In genomic region chr2:199716807-199717586, GRCh38 we compare ENCODE assay signal across 14 cellular contexts.
DNase-seq lines count a peak whose midpoint lies in the region; ATAC-seq, FAIRE-seq and TF ChIP-seq lines count a peak whose summit lies in the region.
"Had no signal": no experiment of that assay in that cellular context is flagged by ENCODE, and none has a peak within 500 bp of the region (broad histone marks: within the 10 kb centered on the region; RNA-seq: fewer than 3 reads in every experiment).

No MANE protein-coding gene starts in this region.

- peak; percentile 58 for ATAC-seq in HepG2
- no peak for ATAC-seq in right lobe of liver
- no peak for ATAC-seq in HG03457 (IDR thresholded peaks at IDR 0.05; ENCODE audit: unreplicated experiment)
- no peak for ATAC-seq in HG02759 (IDR thresholded peaks at IDR 0.05; ENCODE audit: unreplicated experiment)
- ATAC-seq in left cardiac atrium, result no peak
- ATAC-seq: stimulated activated effector memory CD8-positive, alpha-beta T cell treated with anti-CD3 and anti-CD28 coated beads, Interleukin-12 subunit alpha, Interleukin-12 subunit beta, amount 100 ng/mL, for 72 hours had no signal

- H3K9me3 ChIP-seq in HepG2 (ENCODE audit: low read length) (0 out of 2 replicates have a peak, but pooled peaks cover 5% of the 10 kb centered on the region), right lobe of liver (no peaks in the 10 kb centered on the region), ovary (no peaks in the 10 kb centered on the region)

- no peak for TF ChIP-seq EP300 in HepG2 (IDR thresholded peaks at IDR 0.05; ENCODE audit: low read depth in 2 of 2, low read length in 2 of 2)
- no peak for TF ChIP-seq EP300 in HepG2 (CRISPR knock-in tag; IDR thresholded peaks at IDR 0.05; ENCODE audit: borderline replicate concordance)
- no peak for TF ChIP-seq EP300 in ovary (IDR thresholded peaks at IDR 0.05)

- H3K4me2 ChIP-seq in HepG2 (ENCODE audit: low read depth, low read length), result peak overlapping the region; percentile 31

- intact Hi-C loops in HepG2 (cut with micrococcal nuclease; ENCODE audit: unreplicated experiment) (no loop called here), right lobe of liver (cut with DNase I) (no loop called here), ovary (cut with DNase I) (no loop called here), left cardiac atrium (cut with DNase I) (no loop called here)

- no TSS peak for BruUV-seq in HepG2 (replicated peaks; lab: Mats Ljungman, UMichigan)

- CTCF ChIA-PET in HepG2 (lab: Yijun Ruan, JAX; ENCODE audit: low intra/inter-chr PET ratio, low total read pairs), result no interaction called here

- H3K79me2 ChIP-seq in HepG2 (ENCODE audit: insufficient read depth, low read length), result no peaks in the 10 kb centered on the region
- H3K79me2 ChIP-seq: parathyroid adenoma had no signal

- no peak overlapping the region for H3K27ac ChIP-seq in HepG2 (ENCODE audit: extremely low read length, insufficient read depth, low read length)
- H3K27ac ChIP-seq in right lobe of liver, result no peak overlapping the region
- no peak overlapping the region for H3K27ac ChIP-seq in ovary
- H3K27ac ChIP-seq: parathyroid adenoma had no signal

- peak; percentile 21 for DNase-seq in HepG2 (ENCODE audit: low spot score)
- no peak for DNase-seq in right lobe of liver
- peak; percentile 75 for DNase-seq in NCI-H345 (lab: John Stamatoyannopoulos, UW)
- DNase-seq in bronchial epithelial cell (ENCODE audit: low read depth), result peak; percentile 80
- no peak for DNase-seq in ovary
- no peak for DNase-seq in left cardiac atrium
- DNase-seq: activated CD4-positive, alpha-beta T cell treated with anti-CD3 and anti-CD28 coated beads for 1 hour; activated T-cell treated with anti-CD3 and anti-CD28 coated beads, Interleukin-2, amount 50 U/mL, for 1 hour; NCI-H526; stimulated activated CD4-positive, alpha-beta T cell treated with anti-CD3 and anti-CD28 coated beads, Interleukin-1b, Interleukin-23, amount 100 ng/mL, for 48 hours had no signal

- H3K4me3 ChIP-seq in HepG2 (replicated peaks in 1 of 3; ENCODE audit: insufficient read depth in 1 of 3, low read depth in 2 of 3, low read length in 3 of 3), result no peak overlapping the region
- no peak overlapping the region for H3K4me3 ChIP-seq in right lobe of liver
- H3K4me3 ChIP-seq in bronchial epithelial cell (ENCODE audit: low read depth, low read length), result no peak overlapping the region
- H3K4me3 ChIP-seq in ovary, result no peak overlapping the region

- POLR2A ChIA-PET in HepG2 (lab: Yijun Ruan, JAX), result no interaction called here

- no peak for TF ChIP-seq RAD21 in HepG2 (CRISPR knock-in tag; IDR thresholded peaks at IDR 0.05)

- no peaks in the 10 kb centered on the region for H4K20me1 ChIP-seq in HepG2 (ENCODE audit: insufficient read depth, low read length)

- TF ChIP-seq POLR2A in HepG2 (IDR thresholded peaks at IDR 0.05; ENCODE audit: insufficient read depth in 1 of 2, low read depth in 2 of 2, low read length in 2 of 2), result no peak
- TF ChIP-seq POLR2A in right lobe of liver (IDR thresholded peaks at IDR 0.05), result no peak
- TF ChIP-seq POLR2A in ovary (IDR thresholded peaks at IDR 0.05), result no peak

- no peaks in the 10 kb centered on the region for H3K27me3 ChIP-seq in HepG2 (ENCODE audit: control insufficient read depth in 1 of 2, insufficient read depth in 2 of 2, low read length in 2 of 2)
- no peaks in the 10 kb centered on the region for H3K27me3 ChIP-seq in right lobe of liver
- peaks cover 1% of the 10 kb centered on the region for H3K27me3 ChIP-seq in bronchial epithelial cell (ENCODE audit: control insufficient read depth, insufficient read depth, low read length)
- no peaks in the 10 kb centered on the region for H3K27me3 ChIP-seq in ovary

- H2AFZ ChIP-seq in HepG2 (ENCODE audit: low read length), result no peak overlapping the region
- H2AFZ ChIP-seq: parathyroid adenoma had no signal

- FAIRE-seq in HepG2 (lab: Jason Lieb, UNC) (no peak), bronchial epithelial cell (lab: Jason Lieb, UNC) (no peak)

- 20% methylated on average over 4 of the region's 4 CpGs for WGBS in HepG2 (ENCODE audit: low lambda C conversion rate)
- WGBS in right lobe of liver (ENCODE audit: insufficient coverage, low coverage, low lambda C conversion rate, missing lambda C conversion rate), result 33% methylated on average over 4 of the region's 4 CpGs
- 30 to 34% (median 32%) methylated on average over 4 of the region's 4 CpGs for WGBS in ovary, 3 donors

- TF ChIP-seq CTCF in HepG2 (CRISPR knock-in tag; IDR thresholded peaks at IDR 0.05) (no peak), right lobe of liver (IDR thresholded peaks at IDR 0.05) (no peak), bronchial epithelial cell (IDR thresholded peaks at IDR 0.05; ENCODE audit: insufficient read depth, low read length, severe bottlenecking) (no peak), ovary (IDR thresholded peaks at IDR 0.05) (no peak)

- in situ Hi-C loops in HepG2 (cut with HindIII; ENCODE audit: extremely low pct_ligation_motif_present, low pct_unique_long_range_greater_than_20kb), result no loop called here

- H3K4me1 ChIP-seq in HepG2 (ENCODE audit: insufficient read depth, low read length), result peaks cover 31% of the 10 kb centered on the region
- no peaks in the 10 kb centered on the region for H3K4me1 ChIP-seq in right lobe of liver
- H3K4me1 ChIP-seq in ovary (ENCODE audit: insufficient read depth), result no peaks in the 10 kb centered on the region
- H3K4me1 ChIP-seq: parathyroid adenoma had no signal

- H3K9ac ChIP-seq in HepG2 (ENCODE audit: insufficient read depth, low read depth, low read length), result no peak overlapping the region
- H3K9ac ChIP-seq: parathyroid adenoma had no signal

- H3K36me3 ChIP-seq in HepG2 (replicated peaks in 1 of 2; ENCODE audit: control insufficient read depth in 1 of 2, insufficient read depth in 2 of 2, low read length in 2 of 2) (no peaks in the 10 kb centered on the region), right lobe of liver (no peaks in the 10 kb centered on the region), bronchial epithelial cell (ENCODE audit: control insufficient read depth, insufficient read depth, low read length) (no peaks in the 10 kb centered on the region), ovary (no peaks in the 10 kb centered on the region)

TF ChIP-seq in HepG2, 621 proteins besides CTCF, POLR2A, EP300 and RAD21 (continues in another document):
- TF ChIP-seq MAFK (conservative IDR thresholded peaks at IDR 0.05 in 1 of 2, IDR thresholded peaks at IDR 0.05 in 1 of 2; ENCODE audit: low read length in 2 of 2) (peak; percentile 43 to 59; a peak in 3 of 4 replicates), ZNF44 (CRISPR knock-in tag; IDR thresholded peaks at IDR 0.05) (no peak), MAFF (IDR thresholded peaks at IDR 0.05; ENCODE audit: low read depth, low read length) (peak; percentile 67), ZBTB49 (CRISPR knock-in tag; IDR thresholded peaks at IDR 0.05; ENCODE audit: borderline replicate concordance) (no peak)

Comparison
In these comparisons a context has a peak if more than half of its experiments do, and no peak if none do; other contexts are left out.
1. DNase-seq: peak in HepG2 (single experiment), NCI-H345 (single experiment) and bronchial epithelial cell (single experiment); none in right lobe of liver (0 of 3), ovary (0 of 5) and left cardiac atrium (single experiment).